ENCODE assay signal across 1 cellular context in genomic region chr17:44969144-44969780, GRCh38.
TF ChIP-seq lines count a peak whose summit lies in the region.

No MANE protein-coding gene starts in this region.

TF ChIP-seq in HepG2, 621 proteins besides CTCF, POLR2A, EP300 and RAD21:
- no peak for TF ChIP-seq CCAR2 (optimal IDR thresholded peaks at IDR 0.05; ENCODE audit: low read depth, low read length)
- TF ChIP-seq ZNF512B (CRISPR knock-in tag; IDR thresholded peaks at IDR 0.05; ENCODE audit: borderline replicate concordance), result no peak
- TF ChIP-seq ZNF772 (CRISPR knock-in tag; IDR thresholded peaks at IDR 0.05), result no peak
- no peak for TF ChIP-seq TGIF2 (CRISPR knock-in tag; IDR thresholded peaks at IDR 0.05)
- TF ChIP-seq ZFP41 (CRISPR knock-in tag; IDR thresholded peaks at IDR 0.05; ENCODE audit: borderline replicate concordance), result no peak
- no peak for TF ChIP-seq ZBTB1 (CRISPR knock-in tag; IDR thresholded peaks at IDR 0.05; ENCODE audit: borderline replicate concordance)
- no peak for TF ChIP-seq ZBTB34 (CRISPR knock-in tag; IDR thresholded peaks at IDR 0.05)
- no peak for TF ChIP-seq MTA1 (CRISPR knock-in tag; IDR thresholded peaks at IDR 0.05; ENCODE audit: borderline replicate concordance)
- no peak for TF ChIP-seq CCDC6 (CRISPR knock-in tag; IDR thresholded peaks at IDR 0.05)
